In the genomic region with DNA sequence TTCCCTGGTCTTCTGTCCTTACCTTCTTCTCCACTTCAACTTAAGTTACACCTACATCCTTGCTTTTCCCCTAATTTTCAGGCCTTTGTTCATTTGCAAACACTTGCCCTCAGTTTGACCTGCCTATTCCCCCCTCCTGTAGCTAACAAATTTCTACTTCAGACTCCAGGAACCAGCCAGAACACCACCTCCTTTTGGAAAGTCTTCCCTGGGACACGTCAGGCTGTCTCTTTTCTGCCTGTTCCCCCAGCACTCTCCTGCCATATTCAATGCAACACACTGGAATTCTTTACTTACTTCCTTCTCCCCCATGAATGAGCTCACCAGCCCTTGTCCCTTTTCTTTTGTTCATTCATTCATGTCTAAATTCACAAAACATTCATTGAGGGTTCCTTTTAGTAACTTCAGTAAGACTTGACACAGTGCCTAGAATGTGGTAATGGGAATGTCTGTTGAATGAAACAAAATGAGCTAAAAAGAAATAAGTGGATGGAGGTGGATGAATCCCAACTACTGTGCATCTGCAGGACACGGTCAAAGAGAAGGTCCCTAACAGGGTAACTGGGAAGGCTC, we compare ENCODE assay signal across 16 cellular contexts.
DNase-seq lines count a peak whose midpoint lies in the region; ATAC-seq and TF ChIP-seq lines count a peak whose summit lies in the region.
"Had no signal": no experiment of that assay in that cellular context is flagged by ENCODE, and none has a peak within 500 bp of the region (broad histone marks: within the 10 kb centered on the region; RNA-seq: fewer than 3 reads in every experiment).

No MANE protein-coding gene starts in this region.

- H3K9me3 ChIP-seq in trophoblast cell (ENCODE audit: insufficient read depth, low read depth, low read length), result no peaks in the 10 kb centered on the region
- H3K9me3 ChIP-seq: mucosa of descending colon, spleen, upper lobe of left lung had no signal

- no peaks in the 10 kb centered on the region for H3K36me3 Mint-ChIP-seq in stimulated activated memory B cell treated with anti-CD40 and anti-IgM and Interleukin-4, amounts not matched to agents 10 μg/mL and 1 μg/mL and 100 μg/mL, for 72 hours
- H3K36me3 Mint-ChIP-seq: stimulated activated effector memory CD8-positive, alpha-beta T cell treated with anti-CD3 and anti-CD28 coated beads, Interleukin-12 subunit alpha, Interleukin-12 subunit beta, amount 100 ng/mL, for 72 hours had no signal

- H3K4me1 Mint-ChIP-seq in stimulated activated memory B cell treated with anti-CD40 and anti-IgM and Interleukin-4, amounts not matched to agents 10 μg/mL and 1 μg/mL and 100 μg/mL, for 72 hours, result no peaks in the 10 kb centered on the region
- H3K4me1 Mint-ChIP-seq: activated T-helper 17 cell treated with anti-CD3 and anti-CD28 coated beads, Interleukin-2, amount 50 U/mL, for 72 hours; stimulated activated effector memory CD8-positive, alpha-beta T cell treated with anti-CD3 and anti-CD28 coated beads, Interleukin-12 subunit alpha, Interleukin-12 subunit beta, amount 100 ng/mL, for 72 hours had no signal

- H4K12ac ChIP-seq in trophoblast cell (ENCODE audit: low read depth, low read length), result no peak overlapping the region

- H3K4me3 ChIP-seq in trophoblast cell (ENCODE audit: low read depth, low read length), result no peak overlapping the region
- H3K4me3 ChIP-seq: mucosa of descending colon, spleen, upper lobe of left lung had no signal

- peaks cover 14% of the 10 kb centered on the region for H3K79me1 ChIP-seq in trophoblast cell (ENCODE audit: low read length)

- no peak overlapping the region for H3K14ac ChIP-seq in trophoblast cell (ENCODE audit: low read length)

- H3K27ac Mint-ChIP-seq in stimulated activated memory B cell treated with anti-CD40 and anti-IgM and Interleukin-4, amounts not matched to agents 10 μg/mL and 1 μg/mL and 100 μg/mL, for 72 hours, result no peak overlapping the region
- H3K27ac Mint-ChIP-seq: activated T-helper 17 cell treated with anti-CD3 and anti-CD28 coated beads, Interleukin-2, amount 50 U/mL, for 72 hours; stimulated activated effector memory CD8-positive, alpha-beta T cell treated with anti-CD3 and anti-CD28 coated beads, Interleukin-12 subunit alpha, Interleukin-12 subunit beta, amount 100 ng/mL, for 72 hours had no signal

- no peak overlapping the region for H3K23ac ChIP-seq in trophoblast cell (ENCODE audit: low read length)

- H2AFZ ChIP-seq in trophoblast cell (ENCODE audit: insufficient read depth, low read length, poor library complexity), result no peak overlapping the region

- H2BK120ac ChIP-seq in trophoblast cell (ENCODE audit: insufficient read depth, low read length, poor library complexity), result no peak overlapping the region

- TF ChIP-seq CTCF in C4-2B (conservative IDR thresholded peaks at IDR 0.05), result no peak

- no peak overlapping the region for H3K4me3 Mint-ChIP-seq in stimulated activated memory B cell treated with anti-CD40 and anti-IgM and Interleukin-4, amounts not matched to agents 10 μg/mL and 1 μg/mL and 100 μg/mL, for 72 hours
- H3K4me3 Mint-ChIP-seq: activated T-helper 17 cell treated with anti-CD3 and anti-CD28 coated beads, Interleukin-2, amount 50 U/mL, for 72 hours; stimulated activated effector memory CD8-positive, alpha-beta T cell treated with anti-CD3 and anti-CD28 coated beads, Interleukin-12 subunit alpha, Interleukin-12 subunit beta, amount 100 ng/mL, for 72 hours had no signal

- peaks cover 15 to 24% of the 10 kb centered on the region in 2 experiments for H3K4me1 ChIP-seq in trophoblast cell (ENCODE audit: control insufficient read depth in 1 of 2, insufficient read depth in 2 of 2, low read length in 2 of 2)
- H3K4me1 ChIP-seq: upper lobe of left lung had no signal

- DNase-seq in astrocyte of the hippocampus (ENCODE audit: low read depth, low spot score), result peak; percentile 92
- peak; percentile 66 for DNase-seq in foreskin melanocyte
- no peak for DNase-seq in trophoblast cell
- no peak for DNase-seq in G401 (ENCODE audit: low spot score)
- no peak for DNase-seq in ACHN
- DNase-seq: GOT3, mucosa of descending colon, NCI-H1694 treated with DMSO at 0.1 percent for 48 hours, spleen, upper lobe of left lung had no signal

- no peaks in the 10 kb centered on the region for H3K9me3 Mint-ChIP-seq in stimulated activated memory B cell treated with anti-CD40 and anti-IgM and Interleukin-4, amounts not matched to agents 10 μg/mL and 1 μg/mL and 100 μg/mL, for 72 hours
- H3K9me3 Mint-ChIP-seq: activated T-helper 17 cell treated with anti-CD3 and anti-CD28 coated beads, Interleukin-2, amount 50 U/mL, for 72 hours; stimulated activated effector memory CD8-positive, alpha-beta T cell treated with anti-CD3 and anti-CD28 coated beads, Interleukin-12 subunit alpha, Interleukin-12 subunit beta, amount 100 ng/mL, for 72 hours had no signal

- in situ Hi-C loops in G401 (cut with HindIII; ENCODE audit: low sequenced_read_pairs), result loop anchor here (25.0 kb wide), 1 partner anchor 478 kb away; a partner anchor contains a TSS
- in situ Hi-C loops in ACHN (cut with HindIII; ENCODE audit: low pct_ligation_motif_present, low pct_unique_long_range_greater_than_20kb, low sequenced_read_pairs), result loop anchor here (25.0 kb wide), 1 partner anchor 253 kb away; no protein-coding TSS in a partner anchor

- no peak overlapping the region for H3K4ac ChIP-seq in trophoblast cell (ENCODE audit: low read depth, low read length)

- H4K91ac ChIP-seq in trophoblast cell (ENCODE audit: low read depth, low read length), result no peak overlapping the region

- peak overlapping the region; percentile 6 for H2BK12ac ChIP-seq in trophoblast cell (ENCODE audit: low read length)

- no peaks in the 10 kb centered on the region for H3K79me2 ChIP-seq in trophoblast cell (ENCODE audit: control insufficient read depth, insufficient read depth, low read length, poor library complexity)

- H4K8ac ChIP-seq in trophoblast cell (ENCODE audit: low read depth, low read length), result no peak overlapping the region

- H3K27me3 ChIP-seq in trophoblast cell (ENCODE audit: insufficient read depth, low read length), result no peaks in the 10 kb centered on the region
- H3K27me3 ChIP-seq: spleen, upper lobe of left lung had no signal

- H3K18ac ChIP-seq in trophoblast cell (ENCODE audit: low read length), result no peak overlapping the region

- peaks cover 2 to 4% of the 10 kb centered on the region in 2 experiments for H3K36me3 ChIP-seq in trophoblast cell (ENCODE audit: control insufficient read depth in 1 of 2, insufficient read depth in 2 of 2, low read length in 2 of 2)
- H3K36me3 ChIP-seq: spleen, upper lobe of left lung had no signal

- peak overlapping the region; percentile 4; the same call in 1 of the 2 replicates for H3K27ac ChIP-seq in C4-2B
- H3K27ac ChIP-seq in trophoblast cell (ENCODE audit: low read depth, low read length), result no peak overlapping the region
- H3K27ac ChIP-seq: spleen, upper lobe of left lung had no signal

- no peak overlapping the region for H3K4me2 ChIP-seq in trophoblast cell (ENCODE audit: low read length)

- H2AK5ac ChIP-seq in trophoblast cell (ENCODE audit: low read length), result no peak overlapping the region

- no peak for ATAC-seq in stimulated activated memory B cell treated with anti-CD40 and anti-IgM and Interleukin-4, amounts not matched to agents 10 μg/mL and 1 μg/mL and 100 μg/mL, for 72 hours
- ATAC-seq in HG03196 (IDR thresholded peaks at IDR 0.05; ENCODE audit: unreplicated experiment), result no peak
- ATAC-seq: activated T-helper 17 cell treated with anti-CD3 and anti-CD28 coated beads, Interleukin-2, amount 50 U/mL, for 72 hours; Right ventricle myocardium inferior had no signal

- WGBS in trophoblast cell (ENCODE audit: extremely low coverage, insufficient coverage, insufficient read length), result no CpG with 5 or more reads among the region's 2 CpGs

- peaks cover 3% of the 10 kb centered on the region for H3K27me3 Mint-ChIP-seq in stimulated activated memory B cell treated with anti-CD40 and anti-IgM and Interleukin-4, amounts not matched to agents 10 μg/mL and 1 μg/mL and 100 μg/mL, for 72 hours

- H3K9ac ChIP-seq in trophoblast cell (ENCODE audit: low read length), result no peak overlapping the region

- peak overlapping the region; percentile 44 for H2BK5ac ChIP-seq in trophoblast cell (ENCODE audit: low read depth, low read length, poor library complexity)

Comparison
In these comparisons a context has a peak if more than half of its experiments do, and no peak if none do; other contexts are left out.
1. DNase-seq: peak in astrocyte of the hippocampus (single experiment) and foreskin melanocyte (single experiment); none in trophoblast cell (0 of 2), G401 (single experiment) and ACHN (single experiment).